ENCODE assay signal across 15 cellular contexts in genomic region chr1:46369542-46370213, GRCh38. TPM values are rescaled to one million over a fixed set of nuclear protein-coding genes. Genes with fewer than 3 reads are reported as not detected.
DNase-seq lines count a peak whose midpoint lies in the region; ATAC-seq, FAIRE-seq and TF ChIP-seq lines count a peak whose summit lies in the region.
"Had no signal": no experiment of that assay in that cellular context is flagged by ENCODE, and none has a peak within 500 bp of the region (broad histone marks: within the 10 kb centered on the region; RNA-seq: fewer than 3 reads in every experiment).

No MANE protein-coding gene starts in this region.

- no peak overlapping the region for H2BK12ac ChIP-seq in H1 (ENCODE audit: low read depth, low read length)

- no peak overlapping the region for H3K27ac ChIP-seq in breast epithelium
- H3K27ac ChIP-seq in H1 (ENCODE audit: low read depth, low read length), result no peak overlapping the region; the same call in 1 of the 2 replicates
- H3K27ac ChIP-seq in stomach, result peak overlapping the region; percentile 69 to 84 (median 82)
- H3K27ac ChIP-seq: KMS-11, VCaP had no signal

- H3K27me3 ChIP-seq in breast epithelium (no peaks in the 10 kb centered on the region), H1 (replicated peaks in 1 of 4; ENCODE audit: control insufficient read depth in 3 of 4, extremely low read depth in 1 of 4, insufficient read depth in 3 of 4, low read length in 3 of 4) (no peaks in the 10 kb centered on the region), stomach (no peaks in the 10 kb centered on the region)
- H3K27me3 ChIP-seq: esophagus squamous epithelium had no signal

- H3K18ac ChIP-seq in H1 (ENCODE audit: extremely low read depth, low read length), result no peak overlapping the region

- POLR2A ChIA-PET in MCF 10A (lab: Yijun Ruan, JAX) (interaction anchor here (1.1 to 1.9 kb wide), 2 partner anchors 9 to 33 kb away, joined by 3 to 11 read pairs; no protein-coding TSS in a partner anchor), H1 (lab: Charles Lee; ENCODE audit: partially characterized antibody) (interaction anchor here (0.6 to 1.5 kb wide), 5 partner anchors 9 to 72 kb away, joined by 3 to 4 read pairs (median 3); no protein-coding TSS in a partner anchor), GM10248 (lab: Yijun Ruan, JAX) (no interaction called here)

- H3K36me3 ChIP-seq in breast epithelium (no peaks in the 10 kb centered on the region), H1 (ENCODE audit: control insufficient read depth in 2 of 4, insufficient read depth in 4 of 4, low read length in 3 of 4) (peaks cover 0 to 15% (median 1%) of the 10 kb centered on the region in 4 experiments; a peak in 4 of 8 replicates), stomach (peaks cover 8 to 54% (median 36%) of the 10 kb centered on the region in 4 donors)

- no peak overlapping the region for H3K14ac ChIP-seq in H1 (ENCODE audit: insufficient read length)

- no peaks in the 10 kb centered on the region for H3K79me2 ChIP-seq in H1 (ENCODE audit: control insufficient read depth in 1 of 2, insufficient read depth in 2 of 2, low read length in 2 of 2)

- no peak overlapping the region for H2BK15ac ChIP-seq in H1 (ENCODE audit: low read length)

- DNase-seq in MCF 10A (ENCODE audit: unreplicated experiment), result no peak
- DNase-seq in breast epithelium (ENCODE audit: low spot score in 2 of 2), result no peak
- peak; percentile 40 to 42 for DNase-seq in Kasumi-1 (lab: John Stamatoyannopoulos, UW)
- DNase-seq in H1 (ENCODE audit: low read depth in 1 of 2, low spot score in 2 of 2), result no peak
- no peak for DNase-seq in stomach
- DNase-seq in GM10248 (ENCODE audit: extremely low spot score), result no peak
- no peak for DNase-seq in inferior parietal cortex (ENCODE audit: extremely low spot score)
- DNase-seq: esophagus squamous epithelium, H7 had no signal

- no peak overlapping the region for H4K91ac ChIP-seq in H1 (replicated peaks; ENCODE audit: insufficient read length, low read length)

- no peak overlapping the region for H3K9ac ChIP-seq in H1 (replicated peaks in 1 of 4; ENCODE audit: extremely low read depth in 1 of 4, low read depth in 3 of 4, low read length in 3 of 4)
- H3K9ac ChIP-seq: KMS-11 had no signal

- 85% methylated on average over 4 of the region's 4 CpGs; no CpG with 5 or more reads in 1 of the 2 experiments for WGBS in H1 (ENCODE audit: extremely low coverage in 1 of 2, insufficient coverage in 1 of 2, insufficient read length in 1 of 2, insufficient replicate concordance in 2 of 2, low coverage in 1 of 2, low lambda C conversion rate in 2 of 2, missing lambda C conversion rate in 1 of 2), 2 experiments
- WGBS in stomach, 5 donors, result 27 to 45% (median 40%) methylated on average over 4 of the region's 4 CpGs

- H3K4me1 ChIP-seq in breast epithelium, result no peaks in the 10 kb centered on the region
- no peaks in the 10 kb centered on the region for H3K4me1 ChIP-seq in H1 (replicated peaks in 1 of 4; ENCODE audit: control insufficient read depth in 3 of 4, insufficient read depth in 4 of 4, low read length in 3 of 4)
- H3K4me1 ChIP-seq in stomach, result peaks cover 0 to 25% (median 7%) of the 10 kb centered on the region in 4 donors
- H3K4me1 ChIP-seq: esophagus squamous epithelium had no signal

- BruUV-seq in MCF 10A (replicated peaks; lab: Mats Ljungman, UMichigan), result no TSS peak

- peak; percentile 74 for FAIRE-seq in H1 (lab: Jason Lieb, UNC)
- FAIRE-seq: G401.6 had no signal

- no peaks in the 10 kb centered on the region for H3K27me3 Mint-ChIP-seq in MCF 10A (ENCODE audit: insufficient read depth, unreplicated experiment)

- H2BK5ac ChIP-seq in H1 (ENCODE audit: low read depth, low read length), result 0 out of 2 replicates have a peak overlapping the region, but pooled peaks have one; percentile 4

- H3K56ac ChIP-seq in H1 (replicated peaks; ENCODE audit: insufficient read length, low read depth, low read length), result no peak overlapping the region

- H4K8ac ChIP-seq in H1 (ENCODE audit: extremely low read depth, insufficient read depth, low read length), result no peak overlapping the region

- TF ChIP-seq RAD21 in H1 (IDR thresholded peaks at IDR 0.05 in 1 of 2, conservative IDR thresholded peaks at IDR 0.05 in 1 of 2; ENCODE audit: low read depth in 2 of 2, low read length in 2 of 2), result no peak

- H3K4ac ChIP-seq in H1 (replicated peaks; ENCODE audit: insufficient read length, low read depth, low read length), result no peak overlapping the region

- no peak overlapping the region for H2AK5ac ChIP-seq in H1 (ENCODE audit: low read depth, low read length)

- H3K9me3 ChIP-seq in breast epithelium (no peaks in the 10 kb centered on the region), H1 (ENCODE audit: insufficient read depth in 2 of 2, low read depth in 1 of 2, low read length in 1 of 2) (no peaks in the 10 kb centered on the region), stomach (no peaks in the 10 kb centered on the region)
- H3K9me3 ChIP-seq: esophagus squamous epithelium had no signal

- H3K4me3 ChIP-seq in breast epithelium (no peak overlapping the region), H1 (ENCODE audit: extremely low read depth in 1 of 4, insufficient read depth in 2 of 4, low read depth in 3 of 4, low read length in 4 of 4) (no peak overlapping the region), stomach (no peak overlapping the region)
- H3K4me3 ChIP-seq: esophagus squamous epithelium had no signal

- H4K5ac ChIP-seq in H1 (ENCODE audit: insufficient read length, low read depth, low read length), result no peak overlapping the region

- H3K23me2 ChIP-seq in H1 (ENCODE audit: low read depth, low read length), result no peaks in the 10 kb centered on the region

- ATAC-seq in HG02884 (IDR thresholded peaks at IDR 0.05; ENCODE audit: unreplicated experiment), result no peak

- TF ChIP-seq CTCF in MCF 10A (IDR thresholded peaks at IDR 0.05; ENCODE audit: unreplicated experiment), result no peak
- TF ChIP-seq CTCF in breast epithelium (IDR thresholded peaks at IDR 0.05), result no peak
- no peak for TF ChIP-seq CTCF in H1 (IDR thresholded peaks at IDR 0.05; ENCODE audit: control extremely low read depth in 1 of 3, insufficient read depth in 1 of 3, low read depth in 1 of 3, low read length in 3 of 3)
- TF ChIP-seq CTCF in stomach (IDR thresholded peaks at IDR 0.05), result no peak
- TF ChIP-seq CTCF in GM10248 (IDR thresholded peaks at IDR 0.05; ENCODE audit: control extremely low read depth, extremely low read depth, low read depth, missing control alignments), result no peak

- TF ChIP-seq POLR2A in breast epithelium (IDR thresholded peaks at IDR 0.05), result no peak
- TF ChIP-seq POLR2A in H1 (IDR thresholded peaks at IDR 0.05; ENCODE audit: control extremely low read depth in 1 of 2, low read depth in 2 of 2, low read length in 2 of 2), result no peak
- TF ChIP-seq POLR2A in stomach (IDR thresholded peaks at IDR 0.05), result no peak

- H3K9me3 Mint-ChIP-seq in MCF 10A (ENCODE audit: unreplicated experiment), result no peaks in the 10 kb centered on the region
- H3K9me3 Mint-ChIP-seq: activated T-helper 1 cell treated with anti-CD3 and anti-CD28 coated beads, Interleukin-12 subunit alpha, Interleukin-12 subunit beta, Interleukin-2, Interleukin-4 antibody, amounts not matched to agents 30 ng/mL and 10 ng/mL and 1 ng/mL, durations not matched to agents 14 hours and 24 hours and 36 hours had no signal

- no peaks in the 10 kb centered on the region for H4K20me1 ChIP-seq in H1 (replicated peaks in 1 of 2; ENCODE audit: control insufficient read depth in 1 of 2, insufficient read depth in 2 of 2, low read length in 2 of 2)

- H2AFZ ChIP-seq in H1 (ENCODE audit: low read length), result no peak overlapping the region

- TF ChIP-seq EP300 in H1 (IDR thresholded peaks at IDR 0.05; ENCODE audit: borderline replicate concordance in 1 of 2, low read depth in 2 of 2, low read length in 2 of 2) (no peak), stomach (IDR thresholded peaks at IDR 0.05) (no peak)

- no peak overlapping the region for H3K4me3 Mint-ChIP-seq in MCF 10A (ENCODE audit: unreplicated experiment)
- H3K4me3 Mint-ChIP-seq: activated T-helper 1 cell treated with anti-CD3 and anti-CD28 coated beads, Interleukin-12 subunit alpha, Interleukin-12 subunit beta, Interleukin-2, Interleukin-4 antibody, amounts not matched to agents 30 ng/mL and 10 ng/mL and 1 ng/mL, durations not matched to agents 14 hours and 24 hours and 36 hours had no signal

- H3K27ac Mint-ChIP-seq in MCF 10A (ENCODE audit: low read depth, unreplicated experiment), result peak overlapping the region; percentile 6
- H3K27ac Mint-ChIP-seq: activated T-helper 1 cell treated with anti-CD3 and anti-CD28 coated beads, Interleukin-12 subunit alpha, Interleukin-12 subunit beta, Interleukin-2, Interleukin-4 antibody, amounts not matched to agents 30 ng/mL and 10 ng/mL and 1 ng/mL, durations not matched to agents 14 hours and 24 hours and 36 hours had no signal

- intact Hi-C loops in MCF 10A (cut with micrococcal nuclease) (no loop called here), breast epithelium (cut with DNase I; ENCODE audit: low total_unique reads) (no loop called here), stomach (cut with DNase I; ENCODE audit: low total_unique reads) (no loop called here)

- H3K23ac ChIP-seq in H1 (ENCODE audit: insufficient read length), result no peak overlapping the region

- peaks cover 24% of the 10 kb centered on the region for H3K36me3 Mint-ChIP-seq in MCF 10A (ENCODE audit: insufficient read depth, unreplicated experiment)

- H2BK120ac ChIP-seq in H1 (replicated peaks; ENCODE audit: low read depth, low read length), result no peak overlapping the region

- H3K4me1 Mint-ChIP-seq in MCF 10A (ENCODE audit: insufficient read depth, unreplicated experiment), result peaks cover 6% of the 10 kb centered on the region

- CTCF ChIA-PET in MCF 10A (lab: Yijun Ruan, JAX) (no interaction called here), H1 (lab: Charles Lee; ENCODE audit: partially characterized antibody) (no interaction called here), GM10248 (lab: Yijun Ruan, JAX) (interaction anchor here (1.0 kb wide), 1 partner anchor 8 kb away, joined by 3 read pairs; no protein-coding TSS in a partner anchor)

- no peak overlapping the region for H3K4me2 ChIP-seq in H1 (ENCODE audit: insufficient read depth in 1 of 2, low read depth in 2 of 2, low read length in 2 of 2)
- H3K4me2 ChIP-seq: KMS-11 had no signal

- H2BK20ac ChIP-seq in H1 (ENCODE audit: low read length), result no peak overlapping the region

- no peaks in the 10 kb centered on the region for H3K79me1 ChIP-seq in H1 (ENCODE audit: low read depth, low read length)

RNA-seq across cellular contexts. Expression of gene FAAH, which starts 24.4 kb away (rescaled TPM):
- 17.3 and 19.3 TPM in 2 replicates for total RNA-seq in MCF 10A (2022)
- 10 to 100 TPM; 18.1 to 58.7 (median 38.3) TPM for total RNA-seq in breast epithelium
- total RNA-seq in H1 (2021; fragmentation: NEBNext Ultra II Directional; extraction: Animal tissue kit (Norgen Biotek cat#: 25700)), result 43.5 and 47.3 TPM in 2 replicates
- 41.2 and 67.2 TPM in 2 replicates for polyA plus RNA-seq in H1 (2011; rRNA removed)
- 55.2 TPM for polyA plus RNA-seq in H1 (2011; cell fraction: cytosol; rRNA removed)
- 219 TPM for polyA plus RNA-seq in H1 (2011; cell fraction: nucleus; rRNA removed)
- 49.6 to 60.3 TPM (median 56.9 TPM) in 4 replicates for polyA plus RNA-seq in H1 (2012, experiment 1 of 2)
- polyA plus RNA-seq in H1 (2012, experiment 2 of 2), result 29.1 TPM
- 11.5 TPM for polyA plus RNA-seq in H1 (2013, experiment 1 of 2)
- 10.3 TPM for polyA plus RNA-seq in H1 (2013, experiment 2 of 2)
- polyA minus RNA-seq in H1 (2011; rRNA and poly(A)+ RNA removed), result 25.1 and 26.5 TPM in 2 replicates
- 23.8 TPM for polyA minus RNA-seq in H1 (2011; cell fraction: cytosol; rRNA and poly(A)+ RNA removed)
- polyA minus RNA-seq in H1 (2011; cell fraction: nucleus; rRNA and poly(A)+ RNA removed), result 51.8 TPM
- 100 to 1,000 TPM in 2 of 5 donors, 10 to 100 TPM in 3; 25.3 to 419 (median 52.9) TPM for total RNA-seq in stomach
- 10 to 100 TPM; 42.8 to 45.3 (median 45.0) TPM for polyA plus RNA-seq in stomach
- total RNA-seq: RPMI7951 had no signal

RNA-seq across cellular contexts. Expression of gene NSUN4, which starts 29.1 kb away (rescaled TPM):
- 27.4 and 28.4 TPM in 2 replicates for total RNA-seq in MCF 10A (2022)
- total RNA-seq in breast epithelium, result 10 to 100 TPM; 17.1 to 26.8 (median 22.9) TPM
- 13.7 and 15.7 TPM in 2 replicates for total RNA-seq in H1 (2021; fragmentation: NEBNext Ultra II Directional; extraction: Animal tissue kit (Norgen Biotek cat#: 25700))
- 9.7 and 12.2 TPM in 2 replicates for polyA plus RNA-seq in H1 (2011; rRNA removed)
- polyA plus RNA-seq in H1 (2011; cell fraction: cytosol; rRNA removed), result 14.8 TPM
- polyA plus RNA-seq in H1 (2011; cell fraction: nucleus; rRNA removed), result 19.8 TPM
- polyA plus RNA-seq in H1 (2012, experiment 1 of 2), result 10.3 to 13.3 TPM (median 11.7 TPM) in 4 replicates
- 7.3 TPM for polyA plus RNA-seq in H1 (2012, experiment 2 of 2)
- polyA plus RNA-seq in H1 (2013, experiment 1 of 2), result 14.2 TPM
- polyA plus RNA-seq in H1 (2013, experiment 2 of 2), result 14.1 TPM
- polyA minus RNA-seq in H1 (2011; rRNA and poly(A)+ RNA removed), result 40.3 and 52.7 TPM in 2 replicates
- 12.5 TPM for polyA minus RNA-seq in H1 (2011; cell fraction: cytosol; rRNA and poly(A)+ RNA removed)
- polyA minus RNA-seq in H1 (2011; cell fraction: nucleus; rRNA and poly(A)+ RNA removed), result 22.4 TPM
- total RNA-seq in stomach, result 10 to 100 TPM in 3 of 5 donors, 1 to 10 TPM in 2; 1.2 to 56.7 (median 15.4) TPM
- 10 to 100 TPM in 1 of 3 donors, 1 to 10 TPM in 2; 6.6 to 15.4 (median 7.4) TPM for polyA plus RNA-seq in stomach

Comparison
In these comparisons a context has a peak if more than half of its experiments do, and no peak if none do; other contexts are left out.
1. DNase-seq: peak in Kasumi-1 (2 of 2); none in MCF 10A (single experiment), breast epithelium (0 of 2), H1 (0 of 2), stomach (single experiment), GM10248 (single experiment) and inferior parietal cortex (single experiment).
2. H3K27ac ChIP-seq: peak in stomach (5 of 5); none in breast epithelium (0 of 2) and H1 (single experiment).